In genomic region chr16:27258241-27258734, GRCh38 we compare ENCODE assay signal across 1 cellular context.
TF ChIP-seq lines count a peak whose summit lies in the region.

No MANE protein-coding gene starts in this region.

TF ChIP-seq in A549, 52 proteins besides CTCF, POLR2A, EP300 and RAD21 (continued from another document):
- TF ChIP-seq BCL3 (IDR thresholded peaks at IDR 0.05): no peak
- TF ChIP-seq NFE2L2 (conservative IDR thresholded peaks at IDR 0.05; ENCODE audit: low read length): no peak
TF ChIP-seq in A549: peak in this region for 0.
